25 cellular contexts compared by ENCODE assay signal in genomic region chr10:122998360-122998917, GRCh38.
"Had no signal": no experiment of that assay in that cellular context is flagged by ENCODE, and none has a peak within 500 bp of the region (broad histone marks: within the 10 kb centered on the region; RNA-seq: fewer than 3 reads in every experiment).

No MANE protein-coding gene starts in this region.

- H3K27ac ChIP-seq: adrenal gland, breast epithelium, esophagus muscularis mucosa, heart right ventricle, ovary, psoas muscle, skin epidermis, stomach, WERI-Rb-1 had no signal

- H3K4me3 ChIP-seq: adrenal gland, breast epithelium, esophagus muscularis mucosa, heart right ventricle, ovary, psoas muscle, skin epidermis, stomach had no signal

- H3K9me3 Mint-ChIP-seq: activated CD8-positive, alpha-beta T cell treated with anti-CD3 and anti-CD28 coated beads for 36 hours; activated naive CD4-positive, alpha-beta T cell treated with anti-CD3 and anti-CD28 coated beads, Interleukin-2, amount 50 U/mL, for 72 hours; naive thymus-derived CD4-positive, alpha-beta T cell had no signal

- H3K9me3 ChIP-seq: adrenal gland, breast epithelium, esophagus muscularis mucosa, heart right ventricle, ovary, psoas muscle, stomach had no signal

- H3K36me3 ChIP-seq: breast epithelium, ovary had no signal

- H3K4me1 ChIP-seq: breast epithelium had no signal

- H3K27me3 Mint-ChIP-seq: activated CD8-positive, alpha-beta T cell treated with anti-CD3 and anti-CD28 coated beads for 36 hours; naive thymus-derived CD4-positive, alpha-beta T cell had no signal

- ATAC-seq: activated CD8-positive, alpha-beta T cell treated with anti-CD3 and anti-CD28 coated beads for 36 hours; activated naive CD4-positive, alpha-beta T cell treated with anti-CD3 and anti-CD28 coated beads, Interleukin-2, amount 50 U/mL, for 72 hours; heart right ventricle; left ventricle myocardium superior; naive thymus-derived CD4-positive, alpha-beta T cell; psoas muscle; right cardiac atrium had no signal

- H3K4me3 Mint-ChIP-seq: activated CD8-positive, alpha-beta T cell treated with anti-CD3 and anti-CD28 coated beads for 36 hours; naive thymus-derived CD4-positive, alpha-beta T cell had no signal

- H3K27ac Mint-ChIP-seq: activated CD8-positive, alpha-beta T cell treated with anti-CD3 and anti-CD28 coated beads for 36 hours had no signal

- H3K27me3 ChIP-seq: adrenal gland, breast epithelium, esophagus muscularis mucosa, heart right ventricle, ovary, stomach had no signal

- DNase-seq: activated CD8-positive, alpha-beta T cell treated with anti-CD3 and anti-CD28 coated beads for 36 hours; activated effector memory CD4-positive, alpha-beta T cell treated with anti-CD3 and anti-CD28 coated beads, Interleukin-2, amount 50 U/mL, for 16 hours; activated T-cell treated with anti-CD3 and anti-CD28 coated beads, Interleukin-2, amount 50 U/mL, for 48 hours; adrenal gland; cerebellar nuclear complex; cortex of kidney; effector CD8-positive, alpha-beta T cell; heart right ventricle; kidney glomerular epithelial cell; left ventricle myocardium superior; mesenchymal stem cell; naive thymus-derived CD4-positive, alpha-beta T cell; ovary; psoas muscle; right cardiac atrium; stimulated activated CD4-positive, alpha-beta T cell treated with anti-CD3 and anti-CD28 coated beads, Interleukin-15, amount 100 ng/mL, for 24 hours; stimulated activated CD4-positive, alpha-beta T cell treated with anti-CD3 and anti-CD28 coated beads, Interleukin-2, amount 100 ng/mL, for 48 hours; stomach; T-helper 2 cell; trophoblast cell; WERI-Rb-1 had no signal
